In genomic region chr22:19361501-19362103, GRCh38 we compare ENCODE assay signal across 9 cellular contexts.
A peak's percentile ranks its signal among the peaks of the same experiment; 100 is the strongest.
DNase-seq lines count a peak whose midpoint lies in the region; ATAC-seq and TF ChIP-seq lines count a peak whose summit lies in the region.
"Had no signal": no experiment of that assay in that cellular context is flagged by ENCODE, and none has a peak within 500 bp of the region (broad histone marks: within the 10 kb centered on the region; RNA-seq: fewer than 3 reads in every experiment).

No MANE protein-coding gene starts in this region.

- no peaks in the 10 kb centered on the region for H3K9me2 ChIP-seq in Karpas-422 (replicated peaks; ENCODE audit: insufficient read depth, low read length)

- peak; percentile 86 for ATAC-seq in GM18511 (IDR thresholded peaks at IDR 0.05; ENCODE audit: unreplicated experiment)
- peak; percentile 38 for ATAC-seq in naive thymus-derived CD4-positive, alpha-beta T cell
- no peak for ATAC-seq in activated CD8-positive, alpha-beta T cell treated with anti-CD3 and anti-CD28 coated beads, Interleukin-2, amount 10 ng/mL, durations not matched to agents 7 days and 5 days

- H3K9ac ChIP-seq in Karpas-422 (ENCODE audit: low read length), result no peak overlapping the region

- no peak overlapping the region for H3K4me2 ChIP-seq in Karpas-422 (ENCODE audit: low read depth, low read length, poor library complexity, severe bottlenecking)

- H3K9me3 ChIP-seq in Karpas-422 (ENCODE audit: low read length), result no peaks in the 10 kb centered on the region
- no peaks in the 10 kb centered on the region for H3K9me3 ChIP-seq in naive thymus-derived CD4-positive, alpha-beta T cell (ENCODE audit: control insufficient read depth in 2 of 3, low read length in 3 of 3)

- H3K27me3 Mint-ChIP-seq in naive thymus-derived CD4-positive, alpha-beta T cell, result no peaks in the 10 kb centered on the region
- H3K27me3 Mint-ChIP-seq in activated CD8-positive, alpha-beta T cell treated with anti-CD3 and anti-CD28 coated beads, Interleukin-2, amount 10 ng/mL, durations not matched to agents 7 days and 5 days (ENCODE audit: low read depth), result no peaks in the 10 kb centered on the region

- H3K4me1 ChIP-seq in Karpas-422 (ENCODE audit: low read length), result peaks cover 13% of the 10 kb centered on the region
- no peaks in the 10 kb centered on the region for H3K4me1 ChIP-seq in naive thymus-derived CD4-positive, alpha-beta T cell (ENCODE audit: control insufficient read depth in 2 of 2, insufficient read depth in 2 of 2, low read length in 2 of 2)

- intact Hi-C loops in naive thymus-derived CD4-positive, alpha-beta T cell (cut with micrococcal nuclease), result loop anchor here in 1 of 2 donors (10.0 kb wide), 1 partner anchor 257 kb away; no protein-coding TSS in a partner anchor

- no peak overlapping the region for H3K4me3 Mint-ChIP-seq in naive thymus-derived CD4-positive, alpha-beta T cell
- H3K4me3 Mint-ChIP-seq in activated CD8-positive, alpha-beta T cell treated with anti-CD3 and anti-CD28 coated beads, Interleukin-2, amount 10 ng/mL, durations not matched to agents 7 days and 5 days, result no peak overlapping the region

- CTCF ChIA-PET in HEK293T (lab: Yijun Ruan, JAX), result no interaction called here
- CTCF ChIA-PET in naive thymus-derived CD4-positive, alpha-beta T cell (lab: Charles Lee), result no interaction called here
- CTCF ChIA-PET in activated CD8-positive, alpha-beta T cell treated with anti-CD3 and anti-CD28 coated beads, Interleukin-2, amount 10 ng/mL, durations not matched to agents 7 days and 5 days (lab: Charles Lee), result no interaction called here

- no peaks in the 10 kb centered on the region for H3K4me1 Mint-ChIP-seq in naive thymus-derived CD4-positive, alpha-beta T cell
- H3K4me1 Mint-ChIP-seq in activated CD8-positive, alpha-beta T cell treated with anti-CD3 and anti-CD28 coated beads, Interleukin-2, amount 10 ng/mL, durations not matched to agents 7 days and 5 days (ENCODE audit: low read depth), result no peaks in the 10 kb centered on the region

- H3K36me3 ChIP-seq in Karpas-422 (ENCODE audit: insufficient read depth, low read length), result peaks cover 29% of the 10 kb centered on the region
- peaks cover 0 to 60% (median 8%) of the 10 kb centered on the region in 3 experiments for H3K36me3 ChIP-seq in naive thymus-derived CD4-positive, alpha-beta T cell (ENCODE audit: control insufficient read depth in 2 of 3, insufficient read depth in 3 of 3, low read length in 3 of 3)

- H3K36me3 Mint-ChIP-seq in naive thymus-derived CD4-positive, alpha-beta T cell, result peaks cover 25 to 42% (median 26%) of the 10 kb centered on the region in 5 donors
- peaks cover 41% of the 10 kb centered on the region for H3K36me3 Mint-ChIP-seq in activated CD8-positive, alpha-beta T cell treated with anti-CD3 and anti-CD28 coated beads, Interleukin-2, amount 10 ng/mL, durations not matched to agents 7 days and 5 days (ENCODE audit: low read depth)

- peak; percentile 3 for DNase-seq in HEK293T (ENCODE audit: extremely low spot score)
- peak; percentile 69 for DNase-seq in Karpas-422
- no peak for DNase-seq in naive thymus-derived CD4-positive, alpha-beta T cell
- DNase-seq in NCI-H510A treated with DMSO at 0.1 percent for 48 hours (lab: John Stamatoyannopoulos, UW), result no peak
- DNase-seq in activated naive CD4-positive, alpha-beta T cell treated with Interleukin-2 at 50 U/mL for 16 hours, result no peak
- no peak for DNase-seq in NCI-H774 (lab: John Stamatoyannopoulos, UW)
- no peak for DNase-seq in activated CD8-positive, alpha-beta T cell treated with anti-CD3 and anti-CD28 coated beads, Interleukin-2, amount 10 ng/mL, durations not matched to agents 7 days and 5 days

- H3K4me3 ChIP-seq in Karpas-422 (ENCODE audit: low read length), result no peak overlapping the region
- H3K4me3 ChIP-seq in naive thymus-derived CD4-positive, alpha-beta T cell (ENCODE audit: low read length), result no peak overlapping the region
- H3K4me3 ChIP-seq: cardiac muscle cell had no signal

- peak overlapping the region in 1 of 9 donors; percentile 47 for H3K27ac Mint-ChIP-seq in naive thymus-derived CD4-positive, alpha-beta T cell
- H3K27ac Mint-ChIP-seq in activated CD8-positive, alpha-beta T cell treated with anti-CD3 and anti-CD28 coated beads, Interleukin-2, amount 10 ng/mL, durations not matched to agents 7 days and 5 days, result no peak overlapping the region

- H2AFZ ChIP-seq in Karpas-422 (ENCODE audit: low read length), result no peak overlapping the region

- POLR2A ChIA-PET in HEK293T (lab: Yijun Ruan, JAX), result no interaction called here
- POLR2A ChIA-PET in naive thymus-derived CD4-positive, alpha-beta T cell (lab: Charles Lee), result no interaction called here
- POLR2A ChIA-PET in activated CD8-positive, alpha-beta T cell treated with anti-CD3 and anti-CD28 coated beads, Interleukin-2, amount 10 ng/mL, durations not matched to agents 7 days and 5 days (lab: Charles Lee), result no interaction called here

- H3K79me2 ChIP-seq in Karpas-422 (ENCODE audit: low read length), result no peaks in the 10 kb centered on the region

- no peaks in the 10 kb centered on the region for H3K9me3 Mint-ChIP-seq in naive thymus-derived CD4-positive, alpha-beta T cell
- no peaks in the 10 kb centered on the region for H3K9me3 Mint-ChIP-seq in activated CD8-positive, alpha-beta T cell treated with anti-CD3 and anti-CD28 coated beads, Interleukin-2, amount 10 ng/mL, durations not matched to agents 7 days and 5 days (ENCODE audit: insufficient read depth)

- no peaks in the 10 kb centered on the region for H4K20me1 ChIP-seq in Karpas-422 (ENCODE audit: insufficient read depth, low read depth, low read length)

- H3K27me3 ChIP-seq in Karpas-422 (ENCODE audit: low read length), result no peaks in the 10 kb centered on the region
- H3K27me3 ChIP-seq in naive thymus-derived CD4-positive, alpha-beta T cell (ENCODE audit: control insufficient read depth in 2 of 2, insufficient read depth in 2 of 2, low read length in 2 of 2), result no peaks in the 10 kb centered on the region
- H3K27me3 ChIP-seq: cardiac muscle cell had no signal

- no peak overlapping the region for H3K27ac ChIP-seq in Karpas-422 (ENCODE audit: low read length)
- no peak overlapping the region for H3K27ac ChIP-seq in naive thymus-derived CD4-positive, alpha-beta T cell (ENCODE audit: low read depth, low read length)
- H3K27ac ChIP-seq: cardiac muscle cell had no signal

TF ChIP-seq in HEK293T, 16 proteins besides CTCF, POLR2A, EP300 and RAD21:
- TF ChIP-seq ARNT (IDR thresholded peaks at IDR 0.05) (no peak), TARDBP (IDR thresholded peaks at IDR 0.05) (no peak), SP1 (IDR thresholded peaks at IDR 0.05) (no peak), FOXK2 (IDR thresholded peaks at IDR 0.05) (no peak), FOXA1 (IDR thresholded peaks at IDR 0.05) (no peak), CTBP1 (IDR thresholded peaks at IDR 0.05; ENCODE audit: borderline replicate concordance) (no peak), NFRKB (IDR thresholded peaks at IDR 0.05) (no peak), PKNOX1 (IDR thresholded peaks at IDR 0.05) (no peak)

Comparison
In these comparisons a context has a peak if more than half of its experiments do, and no peak if none do; other contexts are left out.
1. DNase-seq: peak in HEK293T (single experiment) and Karpas-422 (single experiment); none in naive thymus-derived CD4-positive, alpha-beta T cell (0 of 9), NCI-H510A treated with DMSO at 0.1 percent for 48 hours (single experiment), activated naive CD4-positive, alpha-beta T cell treated with Interleukin-2 at 50 U/mL for 16 hours (single experiment), NCI-H774 (single experiment) and activated CD8-positive, alpha-beta T cell treated with anti-CD3 and anti-CD28 coated beads, Interleukin-2, amount 10 ng/mL, durations not matched to agents 7 days and 5 days (single experiment).